Comparison of ENCODE assay signal across 20 cellular contexts in the genomic region with DNA sequence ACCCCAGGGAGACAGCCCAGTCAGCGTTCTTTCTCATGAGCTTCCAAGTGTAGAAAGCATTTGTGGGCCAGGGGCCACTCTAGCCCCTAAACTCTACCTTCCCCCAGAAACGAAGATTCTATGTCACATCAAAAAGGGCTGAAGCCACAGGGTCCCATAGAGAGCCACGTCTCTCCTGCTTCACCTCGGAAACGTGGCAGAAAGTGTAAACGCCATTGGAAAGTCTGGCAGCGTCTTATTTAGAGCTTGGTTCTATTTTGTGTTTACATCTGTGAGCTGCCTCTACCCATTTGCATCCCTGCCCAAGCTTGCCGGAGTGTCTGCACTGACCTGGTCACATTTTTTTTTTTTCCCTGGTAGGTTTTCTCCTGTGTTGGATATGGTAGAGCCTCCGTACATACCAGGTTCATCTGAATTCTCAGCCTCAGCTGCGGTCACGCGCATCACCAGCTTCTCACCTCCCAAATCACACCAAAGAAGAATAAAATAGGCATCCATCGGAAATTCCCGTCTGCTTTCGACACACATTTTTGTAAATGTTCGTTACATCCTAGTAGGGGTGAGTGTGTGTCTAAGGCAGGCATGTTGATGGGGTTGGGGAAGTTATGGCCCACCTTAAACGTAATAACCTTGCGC.
"Had no signal": no experiment of that assay in that cellular context is flagged by ENCODE, and none has a peak within 500 bp of the region (broad histone marks: within the 10 kb centered on the region; RNA-seq: fewer than 3 reads in every experiment).

No MANE protein-coding gene starts in this region.

- H3K4me2 ChIP-seq: neural progenitor cell had no signal

- H3K4me3 Mint-ChIP-seq: natural killer cell; neural progenitor cell; stimulated activated naive B cell treated with anti-CD40 and anti-IgM and Interleukin-4, amounts not matched to agents 10 μg/mL and 1 μg/mL and 100 μg/mL, for 72 hours; stimulated activated naive CD8-positive, alpha-beta T cell treated with anti-CD3 and anti-CD28 coated beads, Interleukin-15, amount 100 ng/mL, for 72 hours had no signal

- DNase-seq: effector CD4-positive, alpha-beta T cell; heart left ventricle; hippocampal formation; kidney glomerular epithelial cell; mammary epithelial cell; mucosa of descending colon; natural killer cell; occipital lobe; right lobe of liver; stimulated activated CD4-positive, alpha-beta T cell treated with anti-CD3 and anti-CD28 coated beads, Interleukin-2, amount 100 ng/mL, for 24 hours; stimulated activated CD4-positive, alpha-beta T cell treated with anti-CD3 and anti-CD28 coated beads, Interleukin-4, amount 100 ng/mL, for 4 hours; stimulated activated naive B cell treated with anti-CD40 and anti-IgM and Interleukin-4, amounts not matched to agents 10 μg/mL and 1 μg/mL and 100 μg/mL, for 72 hours; stimulated activated naive CD8-positive, alpha-beta T cell treated with anti-CD3 and anti-CD28 coated beads, Interleukin-15, amount 100 ng/mL, for 72 hours; testis had no signal

- H3K4me1 Mint-ChIP-seq: natural killer cell; stimulated activated naive B cell treated with anti-CD40 and anti-IgM and Interleukin-4, amounts not matched to agents 10 μg/mL and 1 μg/mL and 100 μg/mL, for 72 hours; stimulated activated naive CD8-positive, alpha-beta T cell treated with anti-CD3 and anti-CD28 coated beads, Interleukin-15, amount 100 ng/mL, for 72 hours had no signal

- H3K4me1 ChIP-seq: heart left ventricle, parathyroid adenoma, prostate gland, right lobe of liver, testis, tibial nerve, upper lobe of right lung had no signal

- H3K9me3 Mint-ChIP-seq: natural killer cell; stimulated activated naive B cell treated with anti-CD40 and anti-IgM and Interleukin-4, amounts not matched to agents 10 μg/mL and 1 μg/mL and 100 μg/mL, for 72 hours; stimulated activated naive CD8-positive, alpha-beta T cell treated with anti-CD3 and anti-CD28 coated beads, Interleukin-15, amount 100 ng/mL, for 72 hours had no signal

- H3K79me2 ChIP-seq: parathyroid adenoma had no signal

- H3K27me3 ChIP-seq: right lobe of liver, testis, tibial nerve had no signal

- H3K27ac ChIP-seq: coronary artery, heart left ventricle, neural progenitor cell, parathyroid adenoma, prostate gland, right lobe of liver, testis, tibial nerve, upper lobe of right lung had no signal

- H3K27ac Mint-ChIP-seq: natural killer cell; neural progenitor cell; stimulated activated naive B cell treated with anti-CD40 and anti-IgM and Interleukin-4, amounts not matched to agents 10 μg/mL and 1 μg/mL and 100 μg/mL, for 72 hours had no signal

- H3K36me3 Mint-ChIP-seq: natural killer cell; neural progenitor cell; stimulated activated naive B cell treated with anti-CD40 and anti-IgM and Interleukin-4, amounts not matched to agents 10 μg/mL and 1 μg/mL and 100 μg/mL, for 72 hours had no signal

- H3K36me3 ChIP-seq: heart left ventricle, neural progenitor cell, prostate gland, right lobe of liver, tibial nerve, upper lobe of right lung had no signal

- H3K4me3 ChIP-seq: coronary artery, heart left ventricle, mucosa of descending colon, neural progenitor cell, prostate gland, right lobe of liver, testis, tibial nerve, upper lobe of right lung had no signal

- H3K9me3 ChIP-seq: heart left ventricle, mucosa of descending colon, prostate gland, right lobe of liver, testis, tibial nerve, upper lobe of right lung had no signal

- H3K9ac ChIP-seq: neural progenitor cell, parathyroid adenoma had no signal

- H2AFZ ChIP-seq: neural progenitor cell, parathyroid adenoma had no signal
